Comparison of ENCODE assay signal across 8 cellular contexts in genomic region chr5:179678238-179679013, GRCh38. TPM values are rescaled to one million over a fixed set of nuclear protein-coding genes. Genes with fewer than 3 reads are reported as not detected.
DNase-seq lines count a peak whose midpoint lies in the region; ATAC-seq and TF ChIP-seq lines count a peak whose summit lies in the region.

No MANE protein-coding gene starts in this region.

- TF ChIP-seq CTCF in RWPE1 (conservative IDR thresholded peaks at IDR 0.05; ENCODE audit: low read depth) (no peak), fibroblast of pulmonary artery (IDR thresholded peaks at IDR 0.05; ENCODE audit: low read length, missing control alignments) (no peak)

- no peaks in the 10 kb centered on the region for H3K27me3 Mint-ChIP-seq in natural killer cell treated with Interleukin-12 subunit alpha and Interleukin-12 subunit beta and Interleukin-15 and Interleukin-18, amount 100 ng/mL, for 72 hours

- no peaks in the 10 kb centered on the region for H3K9me3 Mint-ChIP-seq in natural killer cell treated with Interleukin-12 subunit alpha and Interleukin-12 subunit beta and Interleukin-15 and Interleukin-18, amount 100 ng/mL, for 72 hours

- peak overlapping the region; percentile 83 for H3K27ac ChIP-seq in RWPE1

- H3K4me3 ChIP-seq in fibroblast of pulmonary artery (replicated peaks; ENCODE audit: low read depth, low read length) = peak overlapping the region; percentile 89

- POLR2A ChIA-PET in RWPE1 (lab: Yijun Ruan, JAX; ENCODE audit: low non-redundant PET) = interaction anchor here (0.6 to 1.4 kb wide), 3 partner anchors 19 to 55 kb away, joined by 3 to 4 read pairs (median 4); partner anchors contain the start of gene HNRNPH1

- CTCF ChIA-PET in RWPE1 (lab: Yijun Ruan, JAX) = interaction anchor here (0.6 to 1.4 kb wide), 6 partner anchors 9 to 312 kb away, joined by 3 to 8 read pairs (median 4); no protein-coding TSS in a partner anchor

- DNase-seq in EH (ENCODE audit: low read depth) = peak; percentile 95
- peak; percentile 96 for DNase-seq in H4 (ENCODE audit: low spot score)
- DNase-seq in LHCN-M2 (ENCODE audit: low read depth) = peak; percentile 91
- peak; percentile 94 for DNase-seq in RWPE1 (ENCODE audit: low spot score)
- peak; percentile 91 for DNase-seq in activated T-helper 9 cell treated with anti-CD3 and anti-CD28 coated beads, Interleukin-2, amount 50 U/mL, for 16 hours (ENCODE audit: low read depth)
- peak; percentile 96 for DNase-seq in fibroblast of pulmonary artery (ENCODE audit: low read depth)
- peak; percentile 97 for DNase-seq in natural killer cell treated with Interleukin-12 subunit alpha and Interleukin-12 subunit beta and Interleukin-15 and Interleukin-18, amount 100 ng/mL, for 72 hours (ENCODE audit: low spot score)
- peak; percentile 84 to 93 (median 91) for DNase-seq in stimulated activated naive CD4-positive, alpha-beta T cell (lab: John Stamatoyannopoulos, UW)

- H3K27ac Mint-ChIP-seq in natural killer cell treated with Interleukin-12 subunit alpha and Interleukin-12 subunit beta and Interleukin-15 and Interleukin-18, amount 100 ng/mL, for 72 hours = peak overlapping the region; percentile 90 to 98

- H3K4me1 Mint-ChIP-seq in natural killer cell treated with Interleukin-12 subunit alpha and Interleukin-12 subunit beta and Interleukin-15 and Interleukin-18, amount 100 ng/mL, for 72 hours (ENCODE audit: low read depth in 2 of 2) = peaks cover 19 to 20% of the 10 kb centered on the region in 2 donors

- H3K36me3 Mint-ChIP-seq in natural killer cell treated with Interleukin-12 subunit alpha and Interleukin-12 subunit beta and Interleukin-15 and Interleukin-18, amount 100 ng/mL, for 72 hours = no peaks in the 10 kb centered on the region

- peak overlapping the region; percentile 98 for H3K4me3 Mint-ChIP-seq in natural killer cell treated with Interleukin-12 subunit alpha and Interleukin-12 subunit beta and Interleukin-15 and Interleukin-18, amount 100 ng/mL, for 72 hours

- peak; percentile 95 to 96 for ATAC-seq in natural killer cell treated with Interleukin-12 subunit alpha and Interleukin-12 subunit beta and Interleukin-15 and Interleukin-18, amount 100 ng/mL, for 72 hours

RNA-seq across cellular contexts. Expression of gene CBY3, which starts 2.4 kb away (rescaled TPM):
- total RNA-seq in H4 (2014; rRNA removed; shearing (Covaris generic)) = not detected in 2 replicates
- not detected in 2 replicates for total RNA-seq in LHCN-M2 (2014; rRNA removed)
- 0.21 TPM for polyA plus RNA-seq in LHCN-M2 (2012)
- 1 to 10 TPM in 1 of 2 donors, not detected in 1; 1.6 TPM for total RNA-seq in natural killer cell treated with Interleukin-12 subunit alpha and Interleukin-12 subunit beta and Interleukin-15 and Interleukin-18, amount 100 ng/mL, for 72 hours

RNA-seq across cellular contexts. Expression of gene CANX, which starts 20.3 kb away (rescaled TPM):
- 978 and 1,126 TPM in 2 replicates for total RNA-seq in H4 (2014; rRNA removed; shearing (Covaris generic))
- 440 and 478 TPM in 2 replicates for total RNA-seq in LHCN-M2 (2014; rRNA removed)
- 425 TPM for polyA plus RNA-seq in LHCN-M2 (2012)
- total RNA-seq in natural killer cell treated with Interleukin-12 subunit alpha and Interleukin-12 subunit beta and Interleukin-15 and Interleukin-18, amount 100 ng/mL, for 72 hours = 100 to 1,000 TPM; 633 to 749 TPM

RNA-seq across cellular contexts. Expression of gene MAML1, which starts 54.2 kb away (rescaled TPM):
- total RNA-seq in H4 (2014; rRNA removed; shearing (Covaris generic)) = 11.9 and 12.8 TPM in 2 replicates
- total RNA-seq in LHCN-M2 (2014; rRNA removed) = 10.0 and 11.7 TPM in 2 replicates
- polyA plus RNA-seq in LHCN-M2 (2012) = 8.2 TPM
- 10 to 100 TPM; 31.4 to 41.1 TPM for total RNA-seq in natural killer cell treated with Interleukin-12 subunit alpha and Interleukin-12 subunit beta and Interleukin-15 and Interleukin-18, amount 100 ng/mL, for 72 hours

RNA-seq across cellular contexts. Expression of gene HNRNPH1, which starts 55.0 kb away (rescaled TPM):
- 417 and 435 TPM in 2 replicates for total RNA-seq in H4 (2014; rRNA removed; shearing (Covaris generic))
- total RNA-seq in LHCN-M2 (2014; rRNA removed) = 374 and 422 TPM in 2 replicates
- 163 TPM for polyA plus RNA-seq in LHCN-M2 (2012)
- total RNA-seq in natural killer cell treated with Interleukin-12 subunit alpha and Interleukin-12 subunit beta and Interleukin-15 and Interleukin-18, amount 100 ng/mL, for 72 hours = 1,000 to 10,000 TPM in 1 of 2 donors, 100 to 1,000 TPM in 1; 874 to 1,296 TPM

Comparison
In these comparisons a context has a peak if more than half of its experiments do, and no peak if none do; other contexts are left out.
1. Peak in every context shown above with its lines: DNase-seq, ATAC-seq, H3K4me3 ChIP-seq and H3K27ac ChIP-seq.